Comparison of ENCODE assay signal across 8 cellular contexts in the genomic region with DNA sequence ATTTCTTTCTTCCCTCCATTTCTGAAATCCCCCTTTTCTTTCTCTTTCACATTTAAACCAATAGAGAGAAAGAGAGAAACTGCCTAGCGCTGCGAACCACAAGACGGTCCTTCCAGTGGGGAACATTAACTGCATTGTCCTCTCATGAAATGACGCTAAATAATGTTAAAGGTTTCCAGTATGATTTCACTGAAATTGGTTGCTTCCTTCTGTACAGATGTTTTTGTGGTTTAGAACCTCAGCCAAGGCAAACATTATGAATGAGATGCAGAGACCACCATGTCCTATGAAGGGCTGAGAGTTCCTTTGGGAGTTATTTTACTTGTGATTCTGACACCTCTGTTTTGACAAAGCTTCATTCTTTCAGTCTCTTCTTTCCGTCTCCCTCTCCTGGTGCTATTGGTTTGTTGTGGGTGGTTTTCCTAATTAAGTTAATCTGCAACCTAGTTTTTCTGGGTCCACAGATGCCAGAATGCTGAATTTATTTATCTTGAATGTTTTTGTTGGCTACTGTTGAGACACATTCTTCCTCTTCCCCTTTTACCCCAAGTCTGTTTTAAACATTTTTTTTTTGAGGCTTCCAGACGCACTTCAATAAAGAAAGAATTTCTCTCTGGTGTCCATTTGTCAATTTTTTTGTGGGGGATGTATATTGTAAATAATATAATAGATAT. TPM values are rescaled to one million over a fixed set of nuclear protein-coding genes. Genes with fewer than 3 reads are reported as not detected.
A peak's percentile ranks its signal among the peaks of the same experiment; 100 is the strongest.
DNase-seq lines count a peak whose midpoint lies in the region; ATAC-seq and TF ChIP-seq lines count a peak whose summit lies in the region.
"Had no signal": no experiment of that assay in that cellular context is flagged by ENCODE, and none has a peak within 500 bp of the region (broad histone marks: within the 10 kb centered on the region; RNA-seq: fewer than 3 reads in every experiment).

No MANE protein-coding gene starts in this region.

- no peaks in the 10 kb centered on the region for H3K27me3 ChIP-seq in thyroid gland

- 44 to 72% methylated on average over 6 of the region's 6 CpGs for WGBS in thyroid gland, 2 donors

- H3K9me3 ChIP-seq in thyroid gland: no peaks in the 10 kb centered on the region

- ATAC-seq in naive thymus-derived CD8-positive, alpha-beta T cell: no peak
- ATAC-seq in GM21447 (IDR thresholded peaks at IDR 0.05; ENCODE audit: unreplicated experiment) (no peak), HG02642 (IDR thresholded peaks at IDR 0.05; ENCODE audit: poor library complexity, unreplicated experiment) (no peak)

- peak overlapping the region; percentile 72 for H3K27ac ChIP-seq in VCaP
- H3K27ac ChIP-seq in thyroid gland: peak overlapping the region; percentile 19 to 90 (median 82)

- no peak overlapping the region for H3K4me3 ChIP-seq in thyroid gland (replicated peaks in 1 of 3)

- peaks cover 14 to 66% (median 28%) of the 10 kb centered on the region in 4 donors for H3K4me1 Mint-ChIP-seq in naive thymus-derived CD8-positive, alpha-beta T cell

- H3K27me3 Mint-ChIP-seq in naive thymus-derived CD8-positive, alpha-beta T cell: peaks cover 4 to 19% (median 12%) of the 10 kb centered on the region in 5 donors

- POLR2A ChIA-PET in naive thymus-derived CD8-positive, alpha-beta T cell (lab: Charles Lee): no interaction called here

- H3K9me3 Mint-ChIP-seq in naive thymus-derived CD8-positive, alpha-beta T cell: no peaks in the 10 kb centered on the region

- peak overlapping the region in 7 of 10 donors; percentile 3 to 75 (median 17) for H3K4me3 Mint-ChIP-seq in naive thymus-derived CD8-positive, alpha-beta T cell

- no peaks in the 10 kb centered on the region for H3K36me3 ChIP-seq in thyroid gland

- peaks cover 87 to 100% of the 10 kb centered on the region in 2 donors for H3K4me1 ChIP-seq in thyroid gland

- intact Hi-C loops in thyroid gland (cut with DNase I): no loop called here

- peaks cover 0 to 1% (median 0%) of the 10 kb centered on the region in 3 donors for H3K36me3 Mint-ChIP-seq in naive thymus-derived CD8-positive, alpha-beta T cell

- TF ChIP-seq POLR2A in erythroblast (IDR thresholded peaks at IDR 0.05; ENCODE audit: low read length) (peak; percentile 38), thyroid gland (IDR thresholded peaks at IDR 0.05) (peak in 1 of 2 donors; percentile 11)

- peak overlapping the region in 2 of 10 donors; percentile 18 to 70 for H3K27ac Mint-ChIP-seq in naive thymus-derived CD8-positive, alpha-beta T cell

- DNase-seq in erythroblast (lab: John Stamatoyannopoulos, UW) (peak in 1 of 2 experiments; percentile 42), thyroid gland (no peak), AG08396 (ENCODE audit: low spot score) (no peak)
- no peak for DNase-seq in naive thymus-derived CD8-positive, alpha-beta T cell
- DNase-seq: SIG-M5 had no signal

- no peak for TF ChIP-seq CTCF in VCaP (conservative IDR thresholded peaks at IDR 0.05)
- TF ChIP-seq CTCF in thyroid gland (IDR thresholded peaks at IDR 0.05): no peak

RNA-seq across cellular contexts. Expression of a gene that starts 52.0 kb away (rescaled TPM):
- 1 to 10 TPM; 1.3 to 2.5 TPM for total RNA-seq in naive thymus-derived CD8-positive, alpha-beta T cell
- polyA plus RNA-seq in naive thymus-derived CD8-positive, alpha-beta T cell: 1 to 10 TPM in 2 of 3 donors, under 1 TPM in 1; 0.21 to 7.5 (median 4.4) TPM
- total RNA-seq in thyroid gland: 100 to 1,000 TPM; 157 to 385 (median 177) TPM

Comparison
In these comparisons a context has a peak if more than half of its experiments do, and no peak if none do; other contexts are left out.
1. RNA of a gene that starts 52.0 kb away (total RNA-seq): 157 to 385 TPM in thyroid gland; 1.3 to 2.5 TPM in naive thymus-derived CD8-positive, alpha-beta T cell; every median in the first group is over 10 times any median in the second.